In genomic region chr6:118574051-118574865, GRCh38 we compare ENCODE assay signal across 11 cellular contexts. TPM values are rescaled to one million over a fixed set of nuclear protein-coding genes. Genes with fewer than 3 reads are reported as not detected.
A peak's percentile ranks its signal among the peaks of the same experiment; 100 is the strongest.
DNase-seq lines count a peak whose midpoint lies in the region; ATAC-seq and TF ChIP-seq lines count a peak whose summit lies in the region.
"Had no signal": no experiment of that assay in that cellular context is flagged by ENCODE, and none has a peak within 500 bp of the region (broad histone marks: within the 10 kb centered on the region; RNA-seq: fewer than 3 reads in every experiment).

No MANE protein-coding gene starts in this region.

- peaks cover 19% of the 10 kb centered on the region for H3K36me3 Mint-ChIP-seq in chondrocyte (ENCODE audit: low read depth)
- H3K36me3 Mint-ChIP-seq in nephron (ENCODE audit: low read depth) = peaks cover 54% of the 10 kb centered on the region

- TF ChIP-seq CTCF in chondrocyte (IDR thresholded peaks at IDR 0.05) = no peak
- TF ChIP-seq CTCF in nephron (IDR thresholded peaks at IDR 0.05; ENCODE audit: unreplicated experiment in 3 of 3) = no peak
- TF ChIP-seq CTCF in upper lobe of right lung (IDR thresholded peaks at IDR 0.05) = no peak
- no peak for TF ChIP-seq CTCF in dorsolateral prefrontal cortex (IDR thresholded peaks at IDR 0.05 in 54 of 56, conservative IDR thresholded peaks at IDR 0.05 in 2 of 56; ENCODE audit: low read depth in 1 of 56, partially characterized antibody in 56 of 56)

- H3K4me1 Mint-ChIP-seq in chondrocyte (ENCODE audit: low read depth) (peaks cover 5% of the 10 kb centered on the region), nephron (peaks cover 8% of the 10 kb centered on the region)

- H3K4me3 Mint-ChIP-seq in chondrocyte (ENCODE audit: unreplicated experiment) = peak overlapping the region; percentile 36
- H3K4me3 Mint-ChIP-seq in nephron = peak overlapping the region; percentile 42 to 68 (median 50)

- H3K27me3 ChIP-seq in upper lobe of right lung (no peaks in the 10 kb centered on the region), dorsolateral prefrontal cortex (no peaks in the 10 kb centered on the region)

- H3K9me3 Mint-ChIP-seq in chondrocyte (ENCODE audit: low read depth) = peaks cover 28% of the 10 kb centered on the region
- H3K9me3 Mint-ChIP-seq in nephron = peaks cover 42% of the 10 kb centered on the region

- H3K27ac ChIP-seq in upper lobe of right lung (no peak overlapping the region), dorsolateral prefrontal cortex (no peak overlapping the region)
- H3K27ac ChIP-seq: parathyroid adenoma had no signal

- H3K4me3 ChIP-seq in upper lobe of right lung (no peak overlapping the region), dorsolateral prefrontal cortex (no peak overlapping the region)

- ATAC-seq in upper lobe of right lung = no peak

- H3K9me3 ChIP-seq in upper lobe of right lung = peaks cover 25% of the 10 kb centered on the region

- H3K27ac Mint-ChIP-seq in chondrocyte (ENCODE audit: unreplicated experiment) (peak overlapping the region; percentile 67), nephron (peak overlapping the region; percentile 24 to 90 (median 67))

- H3K4me1 ChIP-seq in upper lobe of right lung = no peaks in the 10 kb centered on the region

- H3K27me3 Mint-ChIP-seq in chondrocyte (ENCODE audit: low read depth) = no peaks in the 10 kb centered on the region
- H3K27me3 Mint-ChIP-seq in nephron (ENCODE audit: low read depth) = no peaks in the 10 kb centered on the region

- intact Hi-C loops in upper lobe of right lung (cut with DNase I) = no loop called here
- intact Hi-C loops in dorsolateral prefrontal cortex (cut with DNase I) = no loop called here

- no peaks in the 10 kb centered on the region for H3K36me3 ChIP-seq in upper lobe of right lung

- DNase-seq in NCI-H345 (lab: John Stamatoyannopoulos, UW) = peak; percentile 24
- DNase-seq in NCI-H345 treated with DMSO at 0.1 percent for 48 hours (lab: John Stamatoyannopoulos, UW; ENCODE audit: unreplicated experiment) = no peak
- peak; percentile 72 for DNase-seq in NCI-H1105 treated with DMSO at 0.1 percent for 48 hours (lab: John Stamatoyannopoulos, UW)
- DNase-seq in chondrocyte (ENCODE audit: low spot score) = no peak
- DNase-seq in GF-D8 (lab: John Stamatoyannopoulos, UW) = no peak
- DNase-seq in upper lobe of right lung = no peak
- no peak for DNase-seq in dorsolateral prefrontal cortex
- DNase-seq: NCI-H82 had no signal

RNA-seq across cellular contexts. Expression of gene PLN, which starts 26.2 kb away (rescaled TPM):
- 0.18 TPM in 1 of 3 replicates, not detected in the others for total RNA-seq in chondrocyte
- total RNA-seq in upper lobe of right lung = 5.8 TPM
- 10 to 100 TPM in 7 of 120 experiments, 1 to 10 TPM in 64, under 1 TPM in 45, not detected in 4; 0.22 to 33.1 (median 1.3) TPM for total RNA-seq in dorsolateral prefrontal cortex
- total RNA-seq: T-helper 2 cell treated with Interferon-gamma antibody and Interleukin-4, amounts not matched to agents 100 ng/mL and 5 ng/mL, for 36 hours had no signal

Comparison
In these comparisons a context has a peak if more than half of its experiments do, and no peak if none do; other contexts are left out.
1. DNase-seq: peak in NCI-H345 (single experiment) and NCI-H1105 treated with DMSO at 0.1 percent for 48 hours (single experiment); none in NCI-H345 treated with DMSO at 0.1 percent for 48 hours (single experiment), chondrocyte (single experiment), GF-D8 (single experiment), upper lobe of right lung (single experiment) and dorsolateral prefrontal cortex (0 of 10).